ENCODE assay signal across 9 cellular contexts in the genomic region with DNA sequence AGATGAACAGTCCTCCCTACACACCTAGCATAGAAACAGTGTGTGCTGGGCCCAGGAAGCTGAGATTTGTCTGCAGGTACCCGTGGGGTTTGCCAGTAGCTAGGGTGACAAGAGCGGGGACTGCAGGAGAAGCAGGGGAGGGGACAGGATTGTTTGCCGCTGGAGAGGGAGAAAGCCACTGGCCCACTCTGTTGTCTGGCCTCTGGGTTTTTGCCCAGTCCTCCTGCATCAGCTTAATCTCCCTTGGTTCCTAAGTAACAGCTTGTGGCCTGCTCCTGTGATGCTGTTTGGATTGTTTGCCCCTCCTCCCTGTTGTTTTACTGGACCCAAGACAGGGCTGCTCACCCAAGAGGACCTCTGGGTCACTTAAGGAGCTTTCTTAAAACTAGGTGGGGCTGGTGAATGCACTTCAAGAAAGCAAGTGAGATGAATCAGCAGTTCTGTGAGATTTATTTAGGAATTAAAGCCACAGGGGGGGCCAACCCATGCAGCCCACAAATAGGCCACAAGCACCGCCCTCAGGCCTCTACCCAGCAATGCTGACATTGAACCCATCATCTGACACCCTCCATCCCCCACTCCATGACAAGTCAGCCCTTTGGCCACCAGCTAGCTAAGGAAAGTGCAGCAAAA.
DNase-seq lines count a peak whose midpoint lies in the region; ATAC-seq lines count a peak whose summit lies in the region.
"Had no signal": no experiment of that assay in that cellular context is flagged by ENCODE, and none has a peak within 500 bp of the region (broad histone marks: within the 10 kb centered on the region; RNA-seq: fewer than 3 reads in every experiment).

No MANE protein-coding gene starts in this region.

- no peaks in the 10 kb centered on the region for H3K27me3 Mint-ChIP-seq in naive thymus-derived CD4-positive, alpha-beta T cell
- H3K27me3 Mint-ChIP-seq: naive B cell had no signal

- H3K4me1 ChIP-seq in naive thymus-derived CD4-positive, alpha-beta T cell (ENCODE audit: control insufficient read depth in 2 of 2, insufficient read depth in 2 of 2, low read length in 2 of 2): no peaks in the 10 kb centered on the region

- peak overlapping the region in 1 of 9 donors; percentile 18 for H3K27ac Mint-ChIP-seq in naive thymus-derived CD4-positive, alpha-beta T cell

- intact Hi-C loops in sciatic nerve (cut with DNase I): no loop called here
- intact Hi-C loops in naive thymus-derived CD4-positive, alpha-beta T cell (cut with micrococcal nuclease): loop anchor here in 1 of 2 donors (10.0 kb wide), 2 partner anchors 255 to 1545 kb away; a partner anchor contains a TSS

- no peaks in the 10 kb centered on the region for H3K27me3 ChIP-seq in naive thymus-derived CD4-positive, alpha-beta T cell (ENCODE audit: control insufficient read depth in 2 of 2, insufficient read depth in 2 of 2, low read length in 2 of 2)

- POLR2A ChIA-PET in naive thymus-derived CD4-positive, alpha-beta T cell (lab: Charles Lee): no interaction called here

- peaks cover 0 to 42% (median 26%) of the 10 kb centered on the region in 5 donors for H3K36me3 Mint-ChIP-seq in naive thymus-derived CD4-positive, alpha-beta T cell
- H3K36me3 Mint-ChIP-seq: naive B cell had no signal

- H3K27ac ChIP-seq in naive thymus-derived CD4-positive, alpha-beta T cell (ENCODE audit: low read depth, low read length): no peak overlapping the region

- ATAC-seq in GM18511 (IDR thresholded peaks at IDR 0.05; ENCODE audit: unreplicated experiment) (peak; percentile 2), sciatic nerve (peak; percentile 78)
- no peak for ATAC-seq in naive thymus-derived CD4-positive, alpha-beta T cell

- CTCF ChIA-PET in naive thymus-derived CD4-positive, alpha-beta T cell (lab: Charles Lee): interaction anchor here (1.3 kb wide), 1 partner anchor 394 kb away, joined by 5 read pairs; no protein-coding TSS in a partner anchor

- H3K4me3 ChIP-seq in naive thymus-derived CD4-positive, alpha-beta T cell (ENCODE audit: low read length): no peak overlapping the region

- peaks cover 0 to 5% (median 0%) of the 10 kb centered on the region in 7 donors for H3K4me1 Mint-ChIP-seq in naive thymus-derived CD4-positive, alpha-beta T cell

- no peaks in the 10 kb centered on the region for H3K9me3 Mint-ChIP-seq in naive thymus-derived CD4-positive, alpha-beta T cell
- H3K9me3 Mint-ChIP-seq: naive B cell had no signal

- H3K9me3 ChIP-seq in naive thymus-derived CD4-positive, alpha-beta T cell (ENCODE audit: control insufficient read depth in 2 of 3, low read length in 3 of 3): no peaks in the 10 kb centered on the region

- DNase-seq in NCI-H524 treated with DMSO at 0.1 percent for 48 hours (lab: John Stamatoyannopoulos, UW) (peak; percentile 35), fibroblast of gingiva (ENCODE audit: low read depth) (peak; percentile 97), sciatic nerve (ENCODE audit: low spot score) (no peak), cortex of kidney (lab: John Stamatoyannopoulos, UW) (no peak), OCI-M2 (lab: John Stamatoyannopoulos, UW; ENCODE audit: unreplicated experiment) (no peak), HuH-7 (ENCODE audit: low spot score) (no peak)
- no peak for DNase-seq in naive thymus-derived CD4-positive, alpha-beta T cell
- DNase-seq: naive B cell had no signal

- peaks cover 0 to 77% (median 0%) of the 10 kb centered on the region in 3 experiments for H3K36me3 ChIP-seq in naive thymus-derived CD4-positive, alpha-beta T cell (ENCODE audit: control insufficient read depth in 2 of 3, insufficient read depth in 3 of 3, low read length in 3 of 3)

- H3K4me3 Mint-ChIP-seq in naive thymus-derived CD4-positive, alpha-beta T cell: no peak overlapping the region
- H3K4me3 Mint-ChIP-seq: naive B cell had no signal

Comparison
In these comparisons a context has a peak if more than half of its experiments do, and no peak if none do; other contexts are left out.
1. DNase-seq: peak in NCI-H524 treated with DMSO at 0.1 percent for 48 hours (single experiment) and fibroblast of gingiva (single experiment); none in sciatic nerve (single experiment), cortex of kidney (single experiment), naive thymus-derived CD4-positive, alpha-beta T cell (0 of 9), OCI-M2 (single experiment) and HuH-7 (single experiment).